In the genomic region with DNA sequence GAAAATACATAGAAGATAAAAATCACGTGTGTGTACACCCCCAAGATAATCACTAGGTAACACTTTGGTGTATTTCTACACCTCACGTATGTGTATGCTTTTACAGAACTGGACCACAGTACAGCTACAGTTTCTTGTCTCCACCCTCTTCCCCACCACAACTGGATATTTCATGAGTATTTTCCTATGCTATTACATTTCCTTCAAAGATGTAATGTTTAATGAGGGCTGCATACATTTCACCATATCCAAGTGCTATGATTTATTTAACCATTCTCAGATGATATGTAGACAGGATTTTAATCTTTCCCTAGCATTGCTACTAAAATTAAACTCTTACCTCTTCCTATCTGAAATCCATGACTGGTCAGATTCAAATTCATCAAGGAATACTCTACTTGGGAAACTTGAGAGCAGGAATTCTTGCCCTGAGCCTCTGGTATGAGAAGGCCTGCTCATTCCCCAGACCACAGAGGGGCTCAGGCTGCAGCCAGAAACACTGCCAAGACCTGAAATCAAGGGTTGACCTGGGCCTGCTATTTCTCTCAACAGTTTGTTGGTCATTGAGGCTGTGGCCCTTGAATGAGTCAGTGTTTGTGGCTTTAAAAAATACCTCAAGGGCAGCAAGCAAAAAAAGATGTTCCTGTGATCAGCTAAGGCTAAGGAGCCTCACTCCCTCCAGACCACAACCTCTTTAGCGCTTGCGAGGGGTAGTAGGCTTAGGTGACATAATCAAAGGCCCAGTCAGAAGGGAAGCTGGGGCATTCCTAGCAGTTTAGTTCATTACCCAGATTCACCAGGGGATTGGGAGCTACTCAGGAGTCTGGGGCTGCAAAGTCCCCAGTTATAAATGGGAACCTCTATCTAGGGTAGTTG, we compare ENCODE assay signal across 8 cellular contexts. TPM values are rescaled to one million over a fixed set of nuclear protein-coding genes. Genes with fewer than 3 reads are reported as not detected.
DNase-seq lines count a peak whose midpoint lies in the region; ATAC-seq and TF ChIP-seq lines count a peak whose summit lies in the region.

No MANE protein-coding gene starts in this region.

- H3K4me1 ChIP-seq in smooth muscle cell (ENCODE audit: low read depth), result peaks cover 30% of the 10 kb centered on the region

- H3K4me3 Mint-ChIP-seq in CD4-positive, alpha-beta T cell, result no peak overlapping the region

- no peak for TF ChIP-seq CTCF in smooth muscle cell (IDR thresholded peaks at IDR 0.05; ENCODE audit: borderline replicate concordance, insufficient read depth, poor library complexity, severe bottlenecking)
- no peak for TF ChIP-seq CTCF in CD4-positive, alpha-beta T cell (IDR thresholded peaks at IDR 0.05)

- POLR2A ChIA-PET in CD4-positive, alpha-beta T cell (lab: Charles Lee), result no interaction called here

- peak; percentile 56 to 66 for ATAC-seq in activated CD4-positive, CD25-positive, alpha-beta regulatory T cell treated with anti-CD3 and anti-CD28 coated beads, Interleukin-2, amount 50 U/mL, for 24 hours
- peak; percentile 80 for ATAC-seq in HG03139 (IDR thresholded peaks at IDR 0.05; ENCODE audit: unreplicated experiment)
- ATAC-seq in CD4-positive, alpha-beta T cell (ENCODE audit: poor library complexity), result no peak
- no peak for ATAC-seq in Right ventricle myocardium inferior

- H3K36me3 Mint-ChIP-seq in CD4-positive, alpha-beta T cell (ENCODE audit: low read depth), result no peaks in the 10 kb centered on the region

- H3K9ac ChIP-seq in smooth muscle cell (ENCODE audit: low read depth), result peak overlapping the region; percentile 31

- H2AFZ ChIP-seq in smooth muscle cell (ENCODE audit: low read depth), result no peak overlapping the region

- peaks cover 4% of the 10 kb centered on the region for H4K20me1 ChIP-seq in smooth muscle cell (ENCODE audit: low read depth)

- H3K27ac ChIP-seq in smooth muscle cell (ENCODE audit: low read depth), result peak overlapping the region; percentile 88
- H3K27ac ChIP-seq in CD4-positive, alpha-beta T cell (ENCODE audit: low read depth, low read length), result no peak overlapping the region

- H3K79me2 ChIP-seq in smooth muscle cell (ENCODE audit: low read depth), result peaks cover 23% of the 10 kb centered on the region

- peaks cover 15% of the 10 kb centered on the region for H3F3A ChIP-seq in smooth muscle cell (ENCODE audit: low read depth)

- no peak for DNase-seq in activated CD4-positive, CD25-positive, alpha-beta regulatory T cell treated with anti-CD3 and anti-CD28 coated beads, Interleukin-2, amount 50 U/mL, for 72 hours
- DNase-seq in UCSD-AML1 (lab: John Stamatoyannopoulos, UW; ENCODE audit: unreplicated experiment), result peak; percentile 23
- no peak for DNase-seq in smooth muscle cell (lab: John Stamatoyannopoulos, UW; ENCODE audit: unreplicated experiment)
- no peak for DNase-seq in 8988T
- DNase-seq in CD4-positive, alpha-beta T cell, result no peak
- DNase-seq in Right ventricle myocardium inferior (ENCODE audit: missing footprints), result no peak

- intact Hi-C loops in CD4-positive, alpha-beta T cell (cut with DNase I, micrococcal nuclease), result no loop called here
- intact Hi-C loops in Right ventricle myocardium inferior (cut with DNase I), result no loop called here

- H3K36me3 ChIP-seq in smooth muscle cell (ENCODE audit: low read depth), result no peaks in the 10 kb centered on the region

- H3K27me3 Mint-ChIP-seq in CD4-positive, alpha-beta T cell, result no peaks in the 10 kb centered on the region

- H3K9me3 Mint-ChIP-seq in CD4-positive, alpha-beta T cell, result no peaks in the 10 kb centered on the region

- no peak overlapping the region for H3K27ac Mint-ChIP-seq in CD4-positive, alpha-beta T cell

- H3K9me3 ChIP-seq in smooth muscle cell (replicated peaks; ENCODE audit: low read depth), result no peaks in the 10 kb centered on the region
- no peaks in the 10 kb centered on the region for H3K9me3 ChIP-seq in CD4-positive, alpha-beta T cell (ENCODE audit: control insufficient read depth, low read length)

- no peak overlapping the region for H3K4me3 ChIP-seq in smooth muscle cell

- H3K4me1 Mint-ChIP-seq in CD4-positive, alpha-beta T cell (ENCODE audit: low read depth), result peaks cover 6% of the 10 kb centered on the region

- CTCF ChIA-PET in CD4-positive, alpha-beta T cell (lab: Charles Lee), result no interaction called here

- 36% methylated on average over 4 of the region's 4 CpGs for WGBS in smooth muscle cell (ENCODE audit: low lambda C conversion rate)

- H3K4me2 ChIP-seq in smooth muscle cell, result peak overlapping the region; percentile 58

- H3K27me3 ChIP-seq in smooth muscle cell (ENCODE audit: low read depth), result no peaks in the 10 kb centered on the region
- H3K27me3 ChIP-seq in CD4-positive, alpha-beta T cell (ENCODE audit: control insufficient read depth, insufficient read depth, low read length), result no peaks in the 10 kb centered on the region

RNA-seq across cellular contexts. Expression of gene ABTB2, which starts 55.5 kb away (rescaled TPM):
- total RNA-seq in smooth muscle cell (2.6 and 4.9 TPM in 2 replicates), Right ventricle myocardium inferior (14.3 TPM)
- polyA plus RNA-seq in smooth muscle cell, result 4.3 and 4.6 TPM in 2 replicates
- 1 to 10 TPM in 1 of 2 experiments, under 1 TPM in 1; 0.88 to 1.0 TPM for total RNA-seq in CD4-positive, alpha-beta T cell

Comparison
In these comparisons a context has a peak if more than half of its experiments do, and no peak if none do; other contexts are left out.
1. ATAC-seq: peak in activated CD4-positive, CD25-positive, alpha-beta regulatory T cell treated with anti-CD3 and anti-CD28 coated beads, Interleukin-2, amount 50 U/mL, for 24 hours (2 of 2) and HG03139 (single experiment); none in CD4-positive, alpha-beta T cell (single experiment) and Right ventricle myocardium inferior (single experiment).